1 cellular context compared by ENCODE assay signal in genomic region chr1:20099533-20099932, GRCh38.
TF ChIP-seq lines count a peak whose summit lies in the region.

No MANE protein-coding gene starts in this region.

TF ChIP-seq in GM12878, 131 proteins besides CTCF, POLR2A, EP300 and RAD21:
- TF ChIP-seq NR2F1 (conservative IDR thresholded peaks at IDR 0.05): peak; percentile 26; the same call in 1 of the 2 replicates
- TF ChIP-seq, protein P1, sequence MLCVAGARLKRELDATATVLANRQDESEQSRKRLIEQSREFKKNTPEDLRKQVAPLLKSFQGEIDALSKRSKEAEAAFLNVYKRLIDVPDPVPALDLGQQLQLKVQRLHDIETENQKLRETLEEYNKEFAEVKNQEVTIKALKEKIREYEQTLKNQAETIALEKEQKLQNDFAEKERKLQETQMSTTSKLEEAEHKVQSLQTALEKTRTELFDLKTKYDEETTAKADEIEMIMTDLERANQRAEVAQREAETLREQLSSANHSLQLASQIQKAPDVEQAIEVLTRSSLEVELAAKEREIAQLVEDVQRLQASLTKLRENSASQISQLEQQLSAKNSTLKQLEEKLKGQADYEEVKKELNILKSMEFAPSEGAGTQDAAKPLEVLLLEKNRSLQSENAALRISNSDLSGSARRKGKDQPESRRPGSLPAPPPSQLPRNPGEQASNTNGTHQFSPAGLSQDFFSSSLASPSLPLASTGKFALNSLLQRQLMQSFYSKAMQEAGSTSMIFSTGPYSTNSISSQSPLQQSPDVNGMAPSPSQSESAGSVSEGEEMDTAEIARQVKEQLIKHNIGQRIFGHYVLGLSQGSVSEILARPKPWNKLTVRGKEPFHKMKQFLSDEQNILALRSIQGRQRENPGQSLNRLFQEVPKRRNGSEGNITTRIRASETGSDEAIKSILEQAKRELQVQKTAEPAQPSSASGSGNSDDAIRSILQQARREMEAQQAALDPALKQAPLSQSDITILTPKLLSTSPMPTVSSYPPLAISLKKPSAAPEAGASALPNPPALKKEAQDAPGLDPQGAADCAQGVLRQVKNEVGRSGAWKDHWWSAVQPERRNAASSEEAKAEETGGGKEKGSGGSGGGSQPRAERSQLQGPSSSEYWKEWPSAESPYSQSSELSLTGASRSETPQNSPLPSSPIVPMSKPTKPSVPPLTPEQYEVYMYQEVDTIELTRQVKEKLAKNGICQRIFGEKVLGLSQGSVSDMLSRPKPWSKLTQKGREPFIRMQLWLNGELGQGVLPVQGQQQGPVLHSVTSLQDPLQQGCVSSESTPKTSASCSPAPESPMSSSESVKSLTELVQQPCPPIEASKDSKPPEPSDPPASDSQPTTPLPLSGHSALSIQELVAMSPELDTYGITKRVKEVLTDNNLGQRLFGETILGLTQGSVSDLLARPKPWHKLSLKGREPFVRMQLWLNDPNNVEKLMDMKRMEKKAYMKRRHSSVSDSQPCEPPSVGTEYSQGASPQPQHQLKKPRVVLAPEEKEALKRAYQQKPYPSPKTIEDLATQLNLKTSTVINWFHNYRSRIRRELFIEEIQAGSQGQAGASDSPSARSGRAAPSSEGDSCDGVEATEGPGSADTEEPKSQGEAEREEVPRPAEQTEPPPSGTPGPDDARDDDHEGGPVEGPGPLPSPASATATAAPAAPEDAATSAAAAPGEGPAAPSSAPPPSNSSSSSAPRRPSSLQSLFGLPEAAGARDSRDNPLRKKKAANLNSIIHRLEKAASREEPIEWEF (IDR thresholded peaks at IDR 0.05; ENCODE audit: insufficient replicate concordance, low read depth, low read length): no peak
- TF ChIP-seq MEF2B (IDR thresholded peaks at IDR 0.05; ENCODE audit: partially characterized antibody, poor library complexity, severe bottlenecking): peak; percentile 67
